Comparison of ENCODE assay signal across 8 cellular contexts in the genomic region with DNA sequence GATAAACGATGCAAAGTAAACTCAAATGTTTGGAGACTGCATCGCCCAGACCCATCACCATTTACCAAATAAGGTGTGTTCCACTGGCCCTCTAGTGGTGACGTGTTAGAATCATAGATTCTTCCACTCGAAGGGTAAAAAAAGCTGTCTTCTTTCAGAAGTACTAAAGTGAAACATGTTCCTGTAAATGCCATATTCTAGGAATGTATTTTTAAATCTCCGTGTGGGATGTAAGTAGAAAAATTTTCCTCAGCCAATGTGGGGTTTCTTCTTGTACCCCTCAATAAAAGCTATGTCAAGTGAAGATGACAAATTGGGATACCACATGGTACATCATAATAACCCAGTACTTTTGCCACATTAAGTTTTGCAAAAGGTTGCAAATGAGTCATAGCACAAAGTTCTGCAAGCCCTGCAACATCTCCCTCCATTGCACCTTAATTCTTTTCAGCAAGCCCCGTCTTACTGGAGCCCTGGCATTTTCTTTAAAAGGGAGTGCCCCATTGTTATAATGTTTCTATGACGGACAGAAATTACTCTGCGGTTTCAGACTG.
DNase-seq lines count a peak whose midpoint lies in the region; ATAC-seq and TF ChIP-seq lines count a peak whose summit lies in the region.

No MANE protein-coding gene starts in this region.

- no peak overlapping the region for H3K56ac ChIP-seq in mesendoderm (ENCODE audit: low read length)

- no peaks in the 10 kb centered on the region for H3K9me3 ChIP-seq in colonic mucosa

- H3K9ac ChIP-seq in colonic mucosa (ENCODE audit: low read depth in 2 of 2, low read length in 2 of 2) (no peak overlapping the region), mesendoderm (ENCODE audit: low read length) (no peak overlapping the region)

- H3K27ac ChIP-seq in colonic mucosa, result no peak overlapping the region
- H3K27ac ChIP-seq in mesendoderm (ENCODE audit: low read depth, low read length), result no peak overlapping the region

- no peaks in the 10 kb centered on the region for H3K27me3 ChIP-seq in colonic mucosa
- no peaks in the 10 kb centered on the region for H3K27me3 ChIP-seq in mesendoderm (ENCODE audit: insufficient read depth, low read length, poor library complexity)

- WGBS in mesendoderm (ENCODE audit: extremely low coverage, insufficient coverage, low lambda C conversion rate), result no CpG with 5 or more reads among the region's 8 CpGs

- no peak overlapping the region for H2BK15ac ChIP-seq in mesendoderm (replicated peaks; ENCODE audit: low read depth)

- peak; percentile 70 for TF ChIP-seq CTCF in colonic mucosa (IDR thresholded peaks at IDR 0.05)

- peak; percentile 83 for ATAC-seq in GM18907 (IDR thresholded peaks at IDR 0.05; ENCODE audit: unreplicated experiment)
- peak; percentile 84 for ATAC-seq in HG03280 (IDR thresholded peaks at IDR 0.05; ENCODE audit: unreplicated experiment)
- ATAC-seq in GM19324 (IDR thresholded peaks at IDR 0.05; ENCODE audit: low FRiP score, unreplicated experiment), result no peak

- H4K8ac ChIP-seq in mesendoderm (ENCODE audit: low read depth, low read length), result no peak overlapping the region

- H2AK5ac ChIP-seq in mesendoderm (ENCODE audit: low read length), result no peak overlapping the region

- no peak overlapping the region for H3K4me2 ChIP-seq in mesendoderm (ENCODE audit: low read length)

- H3K23ac ChIP-seq in mesendoderm (ENCODE audit: low read length), result no peak overlapping the region

- H3K79me1 ChIP-seq in mesendoderm (ENCODE audit: low read length), result no peaks in the 10 kb centered on the region

- DNase-seq in DMS153 (lab: John Stamatoyannopoulos, UW), result peak; percentile 28
- DNase-seq in NCI-H82 treated with DMSO at 0.1 percent for 48 hours (lab: John Stamatoyannopoulos, UW; ENCODE audit: unreplicated experiment), result peak; percentile 7
- peak; percentile 31 for DNase-seq in colonic mucosa
- DNase-seq in mesendoderm, result peak; percentile 55
- DNase-seq in activated CD4-positive, alpha-beta T cell treated with anti-CD3 and anti-CD28 coated beads, Interleukin-2, amount 50 U/mL, for 1 hour, result no peak

- H3K4ac ChIP-seq in mesendoderm (ENCODE audit: low read depth, low read length), result no peak overlapping the region

- no peak overlapping the region for H2BK120ac ChIP-seq in mesendoderm (ENCODE audit: low read depth, low read length)

- no peak overlapping the region for H3K4me3 ChIP-seq in colonic mucosa
- no peak overlapping the region for H3K4me3 ChIP-seq in mesendoderm (ENCODE audit: low read length)

- H3K4me1 ChIP-seq in colonic mucosa (no peaks in the 10 kb centered on the region), mesendoderm (ENCODE audit: control insufficient read depth, low read depth, low read length) (no peaks in the 10 kb centered on the region)

- no peaks in the 10 kb centered on the region for H3K36me3 ChIP-seq in colonic mucosa
- H3K36me3 ChIP-seq in mesendoderm (ENCODE audit: control insufficient read depth, insufficient read depth, low read length), result no peaks in the 10 kb centered on the region

- H3K79me2 ChIP-seq in mesendoderm (ENCODE audit: control insufficient read depth, insufficient read depth, low read length), result no peaks in the 10 kb centered on the region

- H4K5ac ChIP-seq in mesendoderm (ENCODE audit: low read length), result no peak overlapping the region

- intact Hi-C loops in colonic mucosa (cut with DNase I), result loop anchor here (10.0 kb wide), 1 partner anchor 579 kb away; no protein-coding TSS in a partner anchor

- H2BK5ac ChIP-seq in mesendoderm (ENCODE audit: low read length), result no peak overlapping the region

- no peak overlapping the region for H3K18ac ChIP-seq in mesendoderm (ENCODE audit: low read length)
